In the genomic region with DNA sequence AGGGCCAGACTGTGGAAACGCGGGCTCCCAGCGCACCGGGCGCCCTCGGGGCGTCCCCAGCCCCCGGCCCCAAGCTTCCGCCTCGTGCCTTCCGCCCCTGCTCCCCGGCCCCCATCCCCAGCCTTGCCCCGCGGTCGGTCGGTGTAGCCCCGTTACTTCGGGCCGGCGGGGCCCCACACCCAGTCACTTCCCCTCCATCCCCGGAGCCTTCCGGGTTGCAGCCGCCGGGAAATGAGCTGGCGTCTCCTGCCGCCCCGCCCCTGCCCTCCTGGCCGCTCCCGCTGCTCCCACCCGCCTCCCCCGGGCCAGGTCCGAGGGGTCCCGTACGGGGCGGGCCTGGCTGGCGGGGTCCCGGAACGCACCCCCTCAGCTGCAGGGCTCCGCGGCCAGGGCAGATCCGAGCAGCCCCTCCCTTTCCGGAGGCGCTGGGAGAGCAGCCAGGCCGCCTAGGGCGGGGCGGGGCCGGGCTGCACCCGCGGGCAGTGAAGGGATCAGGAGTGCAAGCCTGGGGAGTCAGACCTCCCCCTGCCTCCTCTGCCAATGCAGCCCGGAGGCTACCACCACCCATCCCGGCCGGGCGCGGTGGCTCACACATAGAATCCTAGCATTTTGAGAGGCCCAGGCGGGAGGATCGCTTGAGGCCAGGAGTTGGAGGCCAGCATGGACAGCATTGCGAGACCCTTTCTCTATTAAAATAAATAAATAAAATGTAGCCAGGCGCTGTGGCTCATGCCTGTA, we compare ENCODE assay signal across 1 cellular context.
A peak's percentile ranks its signal among the peaks of the same experiment; 100 is the strongest.
TF ChIP-seq lines count a peak whose summit lies in the region.

No MANE protein-coding gene starts in this region.

TF ChIP-seq in HepG2, 621 proteins besides CTCF, POLR2A, EP300 and RAD21 (continued from another document and continues in another):
- TF ChIP-seq KIAA2018 (CRISPR knock-in tag; IDR thresholded peaks at IDR 0.05; ENCODE audit: borderline replicate concordance) (no peak), FUBP1 (CRISPR knock-in tag; IDR thresholded peaks at IDR 0.05; ENCODE audit: borderline replicate concordance) (no peak), ZSCAN12 (CRISPR knock-in tag; IDR thresholded peaks at IDR 0.05) (no peak), EHMT2 (IDR thresholded peaks at IDR 0.05; ENCODE audit: borderline replicate concordance, low read depth, low read length) (no peak), RELA (CRISPR knock-in tag; IDR thresholded peaks at IDR 0.05) (no peak), FOXK1 (CRISPR knock-in tag; IDR thresholded peaks at IDR 0.05; ENCODE audit: borderline replicate concordance, low read depth) (no peak), CBX1 (IDR thresholded peaks at IDR 0.05; ENCODE audit: low read depth) (no peak), ZBTB7B (CRISPR knock-in tag; IDR thresholded peaks at IDR 0.05) (0 out of 2 replicates have a peak, but pooled peaks have one; percentile 34), ZNF280B (CRISPR knock-in tag; IDR thresholded peaks at IDR 0.05; ENCODE audit: borderline replicate concordance) (no peak; the same call in 1 of the 2 replicates), PLRG1 (conservative IDR thresholded peaks at IDR 0.05) (no peak), TFDP2 (CRISPR knock-in tag; IDR thresholded peaks at IDR 0.05) (peak; percentile 40; the same call in 1 of the 2 replicates), CBX5 (CRISPR knock-in tag; IDR thresholded peaks at IDR 0.05; ENCODE audit: borderline replicate concordance) (no peak), ZBTB3 (CRISPR knock-in tag; IDR thresholded peaks at IDR 0.05; ENCODE audit: borderline replicate concordance, low read depth) (no peak), HMG20B (CRISPR knock-in tag; conservative IDR thresholded peaks at IDR 0.05) (no peak), JUNB (CRISPR knock-in tag; IDR thresholded peaks at IDR 0.05; ENCODE audit: borderline replicate concordance) (no peak), TBL1XR1 (IDR thresholded peaks at IDR 0.05; ENCODE audit: borderline replicate concordance, low read length, partially characterized antibody) (no peak), YEATS4 (CRISPR knock-in tag; IDR thresholded peaks at IDR 0.05; ENCODE audit: borderline replicate concordance) (peak; percentile 46; the same call in 1 of the 2 replicates), PHF5A (CRISPR knock-in tag; IDR thresholded peaks at IDR 0.05; ENCODE audit: low read depth, unreplicated experiment) (no peak), YEATS2 (CRISPR knock-in tag; IDR thresholded peaks at IDR 0.05; ENCODE audit: borderline replicate concordance) (no peak), LCORL (IDR thresholded peaks at IDR 0.05) (no peak), LCORL (CRISPR knock-in tag; IDR thresholded peaks at IDR 0.05) (no peak), IKZF1 (IDR thresholded peaks at IDR 0.05) (no peak), ZNF3 (CRISPR knock-in tag; IDR thresholded peaks at IDR 0.05) (no peak), AGO1 (IDR thresholded peaks at IDR 0.05; ENCODE audit: low read depth, low read length, poor library complexity, severe bottlenecking) (no peak), ADNP (CRISPR knock-in tag; IDR thresholded peaks at IDR 0.05) (no peak), ZNF441 (CRISPR knock-in tag; IDR thresholded peaks at IDR 0.05; ENCODE audit: borderline replicate concordance) (0 out of 2 replicates have a peak, but pooled peaks have one; percentile 27), KDM4B (CRISPR knock-in tag; IDR thresholded peaks at IDR 0.05) (0 out of 2 replicates have a peak, but pooled peaks have one; percentile 12), ZNF460 (CRISPR knock-in tag; IDR thresholded peaks at IDR 0.05; ENCODE audit: borderline replicate concordance) (no peak), POLR2G (IDR thresholded peaks at IDR 0.05; ENCODE audit: low read depth, low read length) (peak; percentile 40; the same call in 1 of the 2 replicates), HNRNPLL (IDR thresholded peaks at IDR 0.05; ENCODE audit: low read depth, low read length, poor library complexity, severe bottlenecking) (peak; percentile 49), ZNF329 (CRISPR knock-in tag; IDR thresholded peaks at IDR 0.05; ENCODE audit: low read depth) (no peak; the same call in 1 of the 2 replicates), TMF1 (CRISPR knock-in tag; IDR thresholded peaks at IDR 0.05; ENCODE audit: low read depth) (no peak), GLI4 (CRISPR knock-in tag; IDR thresholded peaks at IDR 0.05; ENCODE audit: borderline replicate concordance) (no peak), TCF7 (IDR thresholded peaks at IDR 0.05; ENCODE audit: low read depth) (no peak), TEAD3 (CRISPR knock-in tag; optimal IDR thresholded peaks at IDR 0.05; ENCODE audit: borderline replicate concordance) (peak; percentile 43)
- TF ChIP-seq, protein P1, sequence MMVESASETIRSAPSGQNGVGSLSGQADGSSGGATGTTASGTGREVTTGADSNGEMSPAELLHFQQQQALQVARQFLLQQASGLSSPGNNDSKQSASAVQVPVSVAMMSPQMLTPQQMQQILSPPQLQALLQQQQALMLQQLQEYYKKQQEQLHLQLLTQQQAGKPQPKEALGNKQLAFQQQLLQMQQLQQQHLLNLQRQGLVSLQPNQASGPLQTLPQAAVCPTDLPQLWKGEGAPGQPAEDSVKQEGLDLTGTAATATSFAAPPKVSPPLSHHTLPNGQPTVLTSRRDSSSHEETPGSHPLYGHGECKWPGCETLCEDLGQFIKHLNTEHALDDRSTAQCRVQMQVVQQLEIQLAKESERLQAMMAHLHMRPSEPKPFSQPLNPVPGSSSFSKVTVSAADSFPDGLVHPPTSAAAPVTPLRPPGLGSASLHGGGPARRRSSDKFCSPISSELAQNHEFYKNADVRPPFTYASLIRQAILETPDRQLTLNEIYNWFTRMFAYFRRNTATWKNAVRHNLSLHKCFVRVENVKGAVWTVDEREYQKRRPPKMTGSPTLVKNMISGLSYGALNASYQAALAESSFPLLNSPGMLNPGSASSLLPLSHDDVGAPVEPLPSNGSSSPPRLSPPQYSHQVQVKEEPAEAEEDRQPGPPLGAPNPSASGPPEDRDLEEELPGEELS (CRISPR knock-in tag; IDR thresholded peaks at IDR 0.05): no peak
- TF ChIP-seq, protein P2, sequence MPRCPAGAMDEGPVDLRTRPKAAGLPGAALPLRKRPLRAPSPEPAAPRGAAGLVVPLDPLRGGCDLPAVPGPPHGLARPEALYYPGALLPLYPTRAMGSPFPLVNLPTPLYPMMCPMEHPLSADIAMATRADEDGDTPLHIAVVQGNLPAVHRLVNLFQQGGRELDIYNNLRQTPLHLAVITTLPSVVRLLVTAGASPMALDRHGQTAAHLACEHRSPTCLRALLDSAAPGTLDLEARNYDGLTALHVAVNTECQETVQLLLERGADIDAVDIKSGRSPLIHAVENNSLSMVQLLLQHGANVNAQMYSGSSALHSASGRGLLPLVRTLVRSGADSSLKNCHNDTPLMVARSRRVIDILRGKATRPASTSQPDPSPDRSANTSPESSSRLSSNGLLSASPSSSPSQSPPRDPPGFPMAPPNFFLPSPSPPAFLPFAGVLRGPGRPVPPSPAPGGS (CRISPR knock-in tag; IDR thresholded peaks at IDR 0.05): no peak
- TF ChIP-seq, protein P3, sequence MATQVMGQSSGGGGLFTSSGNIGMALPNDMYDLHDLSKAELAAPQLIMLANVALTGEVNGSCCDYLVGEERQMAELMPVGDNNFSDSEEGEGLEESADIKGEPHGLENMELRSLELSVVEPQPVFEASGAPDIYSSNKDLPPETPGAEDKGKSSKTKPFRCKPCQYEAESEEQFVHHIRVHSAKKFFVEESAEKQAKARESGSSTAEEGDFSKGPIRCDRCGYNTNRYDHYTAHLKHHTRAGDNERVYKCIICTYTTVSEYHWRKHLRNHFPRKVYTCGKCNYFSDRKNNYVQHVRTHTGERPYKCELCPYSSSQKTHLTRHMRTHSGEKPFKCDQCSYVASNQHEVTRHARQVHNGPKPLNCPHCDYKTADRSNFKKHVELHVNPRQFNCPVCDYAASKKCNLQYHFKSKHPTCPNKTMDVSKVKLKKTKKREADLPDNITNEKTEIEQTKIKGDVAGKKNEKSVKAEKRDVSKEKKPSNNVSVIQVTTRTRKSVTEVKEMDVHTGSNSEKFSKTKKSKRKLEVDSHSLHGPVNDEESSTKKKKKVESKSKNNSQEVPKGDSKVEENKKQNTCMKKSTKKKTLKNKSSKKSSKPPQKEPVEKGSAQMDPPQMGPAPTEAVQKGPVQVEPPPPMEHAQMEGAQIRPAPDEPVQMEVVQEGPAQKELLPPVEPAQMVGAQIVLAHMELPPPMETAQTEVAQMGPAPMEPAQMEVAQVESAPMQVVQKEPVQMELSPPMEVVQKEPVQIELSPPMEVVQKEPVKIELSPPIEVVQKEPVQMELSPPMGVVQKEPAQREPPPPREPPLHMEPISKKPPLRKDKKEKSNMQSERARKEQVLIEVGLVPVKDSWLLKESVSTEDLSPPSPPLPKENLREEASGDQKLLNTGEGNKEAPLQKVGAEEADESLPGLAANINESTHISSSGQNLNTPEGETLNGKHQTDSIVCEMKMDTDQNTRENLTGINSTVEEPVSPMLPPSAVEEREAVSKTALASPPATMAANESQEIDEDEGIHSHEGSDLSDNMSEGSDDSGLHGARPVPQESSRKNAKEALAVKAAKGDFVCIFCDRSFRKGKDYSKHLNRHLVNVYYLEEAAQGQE (IDR thresholded peaks at IDR 0.05; ENCODE audit: borderline replicate concordance in 1 of 2, low read depth in 1 of 2, low read length in 2 of 2): no peak
